11 cellular contexts compared by ENCODE assay signal in genomic region chr10:127867805-127868204, GRCh38. TPM values are rescaled to one million over a fixed set of nuclear protein-coding genes. Genes with fewer than 3 reads are reported as not detected.
"Had no signal": no experiment of that assay in that cellular context is flagged by ENCODE, and none has a peak within 500 bp of the region (broad histone marks: within the 10 kb centered on the region; RNA-seq: fewer than 3 reads in every experiment).

No MANE protein-coding gene starts in this region.

- ATAC-seq: GM23338, HCT116 had no signal

- H3K4me2 ChIP-seq: GM23338 had no signal

- H3K9me3 ChIP-seq: HAP-1 had no signal

- FAIRE-seq: H1, H54 had no signal

- H3K36me3 ChIP-seq: HAP-1 had no signal

- H3K4me3 ChIP-seq: GM23248, GM23338, HAP-1 had no signal

- H2AFZ ChIP-seq: GM23248, GM23338 had no signal

- DNase-seq: GM23248, GOT3, H7, H9, HCEC 1CT, HFFc6 had no signal

- H3K9ac ChIP-seq: GM23248 had no signal

- H3K27ac ChIP-seq: GM23248 had no signal

- H3K4me1 ChIP-seq: HAP-1 had no signal

RNA-seq across cellular contexts. Expression of gene CLRN3, which starts 24.9 kb away (rescaled TPM):
- total RNA-seq: GM23248, GM23338, H1, H7, H9, HFFc6 had no signal
- polyA plus RNA-seq: GM23248, GM23338, H1 had no signal
